Comparison of ENCODE assay signal across 8 cellular contexts in genomic region chr10:102117391-102118159, GRCh38. TPM values are rescaled to one million over a fixed set of nuclear protein-coding genes. Genes with fewer than 3 reads are reported as not detected.
DNase-seq lines count a peak whose midpoint lies in the region; ATAC-seq, FAIRE-seq and TF ChIP-seq lines count a peak whose summit lies in the region.

No MANE protein-coding gene starts in this region.

- peak overlapping the region; percentile 70 for H4K8ac ChIP-seq in trophoblast cell (ENCODE audit: low read depth, low read length)

- no peak for TF ChIP-seq POLR2A in heart left ventricle (IDR thresholded peaks at IDR 0.05)

- H3K4me1 ChIP-seq in Loucy (ENCODE audit: insufficient read depth, low read length, poor library complexity, severe bottlenecking) = peaks cover 62% of the 10 kb centered on the region
- H3K4me1 ChIP-seq in adipocyte (ENCODE audit: control insufficient read depth, insufficient read depth, low read length) = peaks cover 72% of the 10 kb centered on the region
- peaks cover 6 to 84% (median 70%) of the 10 kb centered on the region in 12 donors for H3K4me1 ChIP-seq in heart left ventricle
- H3K4me1 ChIP-seq in trophoblast cell (ENCODE audit: control insufficient read depth in 1 of 2, insufficient read depth in 2 of 2, low read length in 2 of 2) = peaks cover 34 to 56% of the 10 kb centered on the region in 2 experiments

- no peak overlapping the region for H3K23ac ChIP-seq in trophoblast cell (ENCODE audit: low read length)

- H3K4me2 ChIP-seq in Loucy (ENCODE audit: low read depth, low read length, poor library complexity, severe bottlenecking) = peak overlapping the region; percentile 97
- H3K4me2 ChIP-seq in trophoblast cell (ENCODE audit: low read length) = peak overlapping the region; percentile 93

- no peaks in the 10 kb centered on the region for H3K9me2 ChIP-seq in Loucy (replicated peaks; ENCODE audit: low read depth, low read length)

- H3K18ac ChIP-seq in trophoblast cell (ENCODE audit: low read length) = peak overlapping the region; percentile 50

- peaks cover 49% of the 10 kb centered on the region for H3K79me1 ChIP-seq in trophoblast cell (ENCODE audit: low read length)

- H3K4ac ChIP-seq in trophoblast cell (ENCODE audit: low read depth, low read length) = peak overlapping the region; percentile 82

- TF ChIP-seq CTCF in Loucy (conservative IDR thresholded peaks at IDR 0.05; ENCODE audit: low read length) (peak; percentile 53), heart left ventricle (IDR thresholded peaks at IDR 0.05) (peak in 4 of 12 donors; percentile 23 to 40 (median 34))

- peak overlapping the region; percentile 63 for H4K91ac ChIP-seq in trophoblast cell (ENCODE audit: low read depth, low read length)

- H2AFZ ChIP-seq in Loucy (ENCODE audit: low read length) (peak overlapping the region; percentile 38), trophoblast cell (ENCODE audit: insufficient read depth, low read length, poor library complexity) (peak overlapping the region; percentile 48)

- H2BK120ac ChIP-seq in trophoblast cell (ENCODE audit: insufficient read depth, low read length, poor library complexity) = peak overlapping the region; percentile 67

- peaks cover 40% of the 10 kb centered on the region for H4K20me1 ChIP-seq in Loucy (ENCODE audit: insufficient read depth, low read length, poor library complexity, severe bottlenecking)

- H3K36me3 ChIP-seq in Loucy (ENCODE audit: insufficient read depth, low read length) (no peaks in the 10 kb centered on the region), adipocyte (ENCODE audit: control insufficient read depth, insufficient read depth, low read length, severe bottlenecking) (no peaks in the 10 kb centered on the region), heart left ventricle (no peaks in the 10 kb centered on the region), trophoblast cell (ENCODE audit: control insufficient read depth in 1 of 2, insufficient read depth in 2 of 2, low read length in 2 of 2) (no peaks in the 10 kb centered on the region)

- H3K9me3 ChIP-seq in Loucy (ENCODE audit: insufficient read depth, low read depth, low read length) (no peaks in the 10 kb centered on the region), adipocyte (ENCODE audit: control insufficient read depth, low read length) (no peaks in the 10 kb centered on the region), heart left ventricle (no peaks in the 10 kb centered on the region), trophoblast cell (ENCODE audit: insufficient read depth, low read depth, low read length) (peaks cover 1% of the 10 kb centered on the region)

- H3K27me3 ChIP-seq in Loucy (ENCODE audit: insufficient read depth, low read length, poor library complexity, severe bottlenecking) = no peaks in the 10 kb centered on the region
- no peaks in the 10 kb centered on the region for H3K27me3 ChIP-seq in adipocyte (replicated peaks; ENCODE audit: control insufficient read depth, insufficient read depth, low read length)
- no peaks in the 10 kb centered on the region for H3K27me3 ChIP-seq in heart left ventricle
- H3K27me3 ChIP-seq in trophoblast cell (ENCODE audit: insufficient read depth, low read length) = no peaks in the 10 kb centered on the region

- peak; percentile 21 to 63 (median 41) for ATAC-seq in heart left ventricle
- ATAC-seq in HG03175 (IDR thresholded peaks at IDR 0.05; ENCODE audit: unreplicated experiment) = no peak

- H3K14ac ChIP-seq in trophoblast cell (ENCODE audit: low read length) = peak overlapping the region; percentile 78

- intact Hi-C loops in heart left ventricle (cut with DNase I) = loop anchor here in 6 of 10 donors (5.0 kb wide), 2 partner anchors 45 to 50 kb away; partner anchors contain the start of gene HPS6 (in 4 of the 6)

- peak overlapping the region; percentile 32 for H2BK5ac ChIP-seq in trophoblast cell (ENCODE audit: low read depth, low read length, poor library complexity)

- peaks cover 10% of the 10 kb centered on the region; the same call in 1 of the 2 replicates for H3F3A ChIP-seq in Loucy (ENCODE audit: low read depth)

- peak overlapping the region; percentile 91 for H2AK5ac ChIP-seq in trophoblast cell (ENCODE audit: low read length)

- FAIRE-seq in urothelium cell line (lab: Jason Lieb, UNC) = peak; percentile 74

- H2BK12ac ChIP-seq in trophoblast cell (ENCODE audit: low read length) = peak overlapping the region; percentile 48

- H3K79me2 ChIP-seq in Loucy (ENCODE audit: insufficient read depth, low read length) (peaks cover 67% of the 10 kb centered on the region), trophoblast cell (ENCODE audit: control insufficient read depth, insufficient read depth, low read length, poor library complexity) (peaks cover 54% of the 10 kb centered on the region)

- peak overlapping the region; percentile 3 to 99 (median 96) for H3K27ac ChIP-seq in heart left ventricle
- H3K27ac ChIP-seq in trophoblast cell (ENCODE audit: low read depth, low read length) = peak overlapping the region; percentile 76

- 3 to 9% (median 6%) methylated on average over 11 to 12 of the region's 12 CpGs for WGBS in heart left ventricle, 4 donors
- WGBS in trophoblast cell (ENCODE audit: extremely low coverage, insufficient coverage, insufficient read length) = no CpG with 5 or more reads among the region's 12 CpGs

- H3K4me3 ChIP-seq in Loucy (ENCODE audit: low read length, poor library complexity, severe bottlenecking) (peak overlapping the region; percentile 76), adipocyte (ENCODE audit: low read length) (peak overlapping the region; percentile 91), heart left ventricle (peak overlapping the region in 9 of 12 donors; percentile 68 to 90 (median 85)), trophoblast cell (ENCODE audit: low read depth, low read length) (peak overlapping the region; percentile 8)

- H3K9ac ChIP-seq in Loucy (ENCODE audit: low read depth, low read length, poor library complexity, severe bottlenecking) (peak overlapping the region; percentile 94), adipocyte (ENCODE audit: low read length) (peak overlapping the region; percentile 98), trophoblast cell (ENCODE audit: low read length) (peak overlapping the region; percentile 31)

- H4K12ac ChIP-seq in trophoblast cell (ENCODE audit: low read depth, low read length) = peak overlapping the region; percentile 60

- peak; percentile 84 for DNase-seq in DMS53 (lab: John Stamatoyannopoulos, UW)
- DNase-seq in SKM-1 (lab: John Stamatoyannopoulos, UW; ENCODE audit: unreplicated experiment) = peak; percentile 34
- DNase-seq in adipocyte (ENCODE audit: low read depth) = peak; percentile 94
- DNase-seq in heart left ventricle = peak; percentile 89 to 92 (median 90)
- no peak for DNase-seq in trophoblast cell
- peak; percentile 77 for DNase-seq in urothelium cell line (ENCODE audit: low spot score)

RNA-seq across cellular contexts. Expression of gene LDB1, which starts 2.6 kb away (rescaled TPM):
- 10 to 100 TPM; 38.7 to 63.2 (median 53.5) TPM for total RNA-seq in heart left ventricle
- polyA plus RNA-seq in heart left ventricle = 10 to 100 TPM; 29.5 to 39.4 TPM
- polyA plus RNA-seq in trophoblast cell (2013) = 69.8 and 70.9 TPM in 2 replicates

RNA-seq across cellular contexts. Expression of gene PPRC1, which starts 15.3 kb away (rescaled TPM):
- total RNA-seq in heart left ventricle = 10 to 100 TPM in 8 of 9 donors, 1 to 10 TPM in 1; 10.0 to 21.5 (median 14.9) TPM
- polyA plus RNA-seq in heart left ventricle = 10 to 100 TPM; 10.7 to 17.9 TPM
- polyA plus RNA-seq in trophoblast cell (2013) = 41.1 and 41.5 TPM in 2 replicates

RNA-seq across cellular contexts. Expression of gene NOLC1, which starts 34.6 kb away (rescaled TPM):
- 10 to 100 TPM; 24.0 to 67.5 (median 29.0) TPM for total RNA-seq in heart left ventricle
- polyA plus RNA-seq in heart left ventricle = 10 to 100 TPM; 10.1 to 37.5 TPM
- polyA plus RNA-seq in trophoblast cell (2013) = 106 and 114 TPM in 2 replicates

RNA-seq across cellular contexts. Expression of gene HPS6, which starts 52.4 kb away (rescaled TPM):
- total RNA-seq in heart left ventricle = 10 to 100 TPM in 6 of 9 donors, 1 to 10 TPM in 3; 7.8 to 23.1 (median 12.4) TPM
- polyA plus RNA-seq in heart left ventricle = 10 to 100 TPM in 1 of 2 donors, 1 to 10 TPM in 1; 7.6 to 12.9 TPM
- 9.0 and 9.4 TPM in 2 replicates for polyA plus RNA-seq in trophoblast cell (2013)

Comparison
In these comparisons a context has a peak if more than half of its experiments do, and no peak if none do; other contexts are left out.
1. DNase-seq: peak in DMS53 (single experiment), SKM-1 (single experiment), adipocyte (single experiment), heart left ventricle (5 of 5) and urothelium cell line (single experiment); none in trophoblast cell (0 of 2).
2. H3K4me3 ChIP-seq: peak in every context shown above with its lines; median percentile 91 in adipocyte; 85 in heart left ventricle; 76 in Loucy; 8 in trophoblast cell.
3. H3K9ac ChIP-seq: peak in every context shown above with its lines; median percentile 98 in adipocyte; 94 in Loucy; 31 in trophoblast cell.